In genomic region chr5:134586866-134587524, GRCh38 we compare ENCODE assay signal across 1 cellular context.
TF ChIP-seq lines count a peak whose summit lies in the region.

No MANE protein-coding gene starts in this region.

TF ChIP-seq in H1, 55 proteins besides CTCF, POLR2A, EP300 and RAD21 (continued from another document):
- no peak for TF ChIP-seq HDAC2 (IDR thresholded peaks at IDR 0.05; ENCODE audit: borderline replicate concordance in 1 of 2, low read depth in 2 of 2, low read length in 2 of 2)
- TF ChIP-seq RXRA (IDR thresholded peaks at IDR 0.05; ENCODE audit: insufficient read depth, low read depth, low read length) = no peak
- TF ChIP-seq CTBP2 (IDR thresholded peaks at IDR 0.05; ENCODE audit: borderline replicate concordance, insufficient read depth, insufficient read length, low read length) = no peak
- TF ChIP-seq YY1 (IDR thresholded peaks at IDR 0.05; ENCODE audit: low read depth, low read length) = peak; percentile 32; the same call in 1 of the 2 replicates
- TF ChIP-seq KDM5A (IDR thresholded peaks at IDR 0.05; ENCODE audit: low read length) = no peak
- no peak for TF ChIP-seq BCL11A (IDR thresholded peaks at IDR 0.05; ENCODE audit: low read depth in 2 of 2, low read length in 2 of 2)
- no peak for TF ChIP-seq NANOG (IDR thresholded peaks at IDR 0.05; ENCODE audit: insufficient read depth, low read depth, low read length, poor library complexity, severe bottlenecking)
- peak; percentile 37 for TF ChIP-seq TAF7 (optimal IDR thresholded peaks at IDR 0.05; ENCODE audit: borderline replicate concordance, low read depth, low read length)
- no peak for TF ChIP-seq CHD7 (IDR thresholded peaks at IDR 0.05; ENCODE audit: insufficient replicate concordance, low read length)
- TF ChIP-seq PHF8 (conservative IDR thresholded peaks at IDR 0.05; ENCODE audit: low read depth, low read length) = no peak
- TF ChIP-seq GABPA (IDR thresholded peaks at IDR 0.05; ENCODE audit: borderline replicate concordance, insufficient read depth, low read length) = no peak
- no peak for TF ChIP-seq E2F6 (IDR thresholded peaks at IDR 0.05)
- TF ChIP-seq TBP (IDR thresholded peaks at IDR 0.05; ENCODE audit: low read depth, low read length) = no peak
- TF ChIP-seq BACH1 (IDR thresholded peaks at IDR 0.05; ENCODE audit: low read length) = peak; percentile 44; the same call in 1 of the 2 replicates
